8 cellular contexts compared by ENCODE assay signal in the genomic region with DNA sequence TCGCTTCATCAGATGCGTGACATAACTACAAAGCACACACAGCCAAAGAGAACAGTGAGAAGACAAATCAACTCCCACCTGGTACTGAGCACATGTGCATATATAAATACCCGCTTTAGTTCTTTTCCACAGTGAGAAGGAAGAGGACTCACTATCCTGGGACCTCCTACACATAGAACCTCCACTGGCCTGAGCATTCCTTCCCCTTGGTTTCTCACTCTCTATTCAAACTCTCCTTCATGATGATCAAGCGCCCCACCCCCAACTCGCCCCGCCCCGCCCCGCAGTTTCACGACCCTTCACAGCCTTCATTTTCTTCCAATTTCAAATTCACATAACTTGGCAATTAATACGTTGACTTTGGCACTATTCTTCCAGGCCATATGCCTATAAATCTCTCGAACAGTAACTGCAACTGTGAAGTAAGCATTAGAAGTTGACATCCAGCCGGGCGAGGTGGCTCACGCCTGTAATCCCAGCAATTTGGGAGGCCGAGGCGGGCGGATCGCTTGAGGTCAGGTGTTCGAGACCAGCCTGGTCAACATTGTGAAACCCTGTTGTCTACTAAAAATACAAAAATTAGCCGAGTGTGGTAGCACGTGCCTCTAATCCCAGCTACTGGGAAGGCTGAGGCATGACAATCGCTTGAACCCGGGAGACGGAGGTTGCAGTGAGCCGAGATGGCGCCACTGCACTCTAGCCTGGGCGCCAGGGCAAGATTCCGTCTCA. TPM values are rescaled to one million over a fixed set of nuclear protein-coding genes. Genes with fewer than 3 reads are reported as not detected.
DNase-seq lines count a peak whose midpoint lies in the region; ATAC-seq and TF ChIP-seq lines count a peak whose summit lies in the region.

No MANE protein-coding gene starts in this region.

- peak overlapping the region; percentile 88 for H3K27ac Mint-ChIP-seq in activated T-helper 1 cell treated with anti-CD3 and anti-CD28 coated beads, Interleukin-12 subunit alpha, Interleukin-12 subunit beta, Interleukin-2, Interleukin-4 antibody, amounts not matched to agents 30 ng/mL and 10 ng/mL and 1 ng/mL, durations not matched to agents 14 hours and 24 hours and 36 hours

- peak overlapping the region; percentile 89 for H3K27ac ChIP-seq in HL-60 (replicated peaks)
- peak overlapping the region; percentile 81 for H3K27ac ChIP-seq in iPS-18a (ENCODE audit: low read length)

- peaks cover 15% of the 10 kb centered on the region for H3K4me1 ChIP-seq in iPS-18a (ENCODE audit: control insufficient read depth, low read depth, low read length)

- no peaks in the 10 kb centered on the region for H3K9me3 ChIP-seq in iPS-18a (ENCODE audit: control insufficient read depth, low read depth, low read length)

- ATAC-seq in GM21529 (IDR thresholded peaks at IDR 0.05; ENCODE audit: unreplicated experiment) (no peak), GM18498 (IDR thresholded peaks at IDR 0.05; ENCODE audit: unreplicated experiment) (no peak)

- H3K4me1 Mint-ChIP-seq in activated T-helper 1 cell treated with anti-CD3 and anti-CD28 coated beads, Interleukin-12 subunit alpha, Interleukin-12 subunit beta, Interleukin-2, Interleukin-4 antibody, amounts not matched to agents 30 ng/mL and 10 ng/mL and 1 ng/mL, durations not matched to agents 14 hours and 24 hours and 36 hours (ENCODE audit: low read depth), result peaks cover 33% of the 10 kb centered on the region

- H3K4me3 ChIP-seq in HL-60 (replicated peaks; ENCODE audit: insufficient read depth, low read length), result peak overlapping the region; percentile 68
- H3K4me3 ChIP-seq in iPS-18a (ENCODE audit: low read length), result peak overlapping the region; percentile 98

- H3K9ac ChIP-seq in iPS-18a (ENCODE audit: low read length), result peak overlapping the region; percentile 98

- TF ChIP-seq CTCF in HL-60 (IDR thresholded peaks at IDR 0.05; ENCODE audit: insufficient read depth, low read length), result no peak

- H3K36me3 ChIP-seq in iPS-18a (ENCODE audit: control insufficient read depth, low read depth, low read length), result peaks cover 43% of the 10 kb centered on the region

- H3K36me3 Mint-ChIP-seq in activated T-helper 1 cell treated with anti-CD3 and anti-CD28 coated beads, Interleukin-12 subunit alpha, Interleukin-12 subunit beta, Interleukin-2, Interleukin-4 antibody, amounts not matched to agents 30 ng/mL and 10 ng/mL and 1 ng/mL, durations not matched to agents 14 hours and 24 hours and 36 hours (ENCODE audit: low read depth), result peaks cover 56% of the 10 kb centered on the region

- intact Hi-C loops in activated T-helper 1 cell treated with anti-CD3 and anti-CD28 coated beads, Interleukin-12 subunit alpha, Interleukin-12 subunit beta, Interleukin-2, Interleukin-4 antibody, amounts not matched to agents 30 ng/mL and 10 ng/mL and 1 ng/mL, durations not matched to agents 14 hours and 24 hours and 36 hours (cut with micrococcal nuclease), result loop anchor here (10.0 kb wide), 1 partner anchor 666 kb away; the partner anchor contains the start of gene HDGFL3

- DNase-seq in HL-60 (ENCODE audit: low read depth in 1 of 2, low spot score in 1 of 2), result no peak
- DNase-seq in activated T-helper 1 cell treated with anti-CD3 and anti-CD28 coated beads, Interleukin-12 subunit alpha, Interleukin-12 subunit beta, Interleukin-2, Interleukin-4 antibody, amounts not matched to agents 30 ng/mL and 10 ng/mL and 1 ng/mL, durations not matched to agents 14 hours and 24 hours and 36 hours (ENCODE audit: low spot score), result no peak
- DNase-seq in stimulated activated CD8-positive, alpha-beta memory T cell treated with anti-CD3 and anti-CD28 coated beads, Interleukin-4, amount 100 ng/mL, for 48 hours, result peak; percentile 40
- no peak for DNase-seq in NCI-H187 treated with DMSO at 0.1 percent for 48 hours (lab: John Stamatoyannopoulos, UW)
- DNase-seq in mucosa of gallbladder (ENCODE audit: low spot score), result no peak

- no peaks in the 10 kb centered on the region for H3K9me3 Mint-ChIP-seq in activated T-helper 1 cell treated with anti-CD3 and anti-CD28 coated beads, Interleukin-12 subunit alpha, Interleukin-12 subunit beta, Interleukin-2, Interleukin-4 antibody, amounts not matched to agents 30 ng/mL and 10 ng/mL and 1 ng/mL, durations not matched to agents 14 hours and 24 hours and 36 hours

- no peaks in the 10 kb centered on the region for H3K27me3 Mint-ChIP-seq in activated T-helper 1 cell treated with anti-CD3 and anti-CD28 coated beads, Interleukin-12 subunit alpha, Interleukin-12 subunit beta, Interleukin-2, Interleukin-4 antibody, amounts not matched to agents 30 ng/mL and 10 ng/mL and 1 ng/mL, durations not matched to agents 14 hours and 24 hours and 36 hours (ENCODE audit: insufficient read depth)

- no peaks in the 10 kb centered on the region for H3K27me3 ChIP-seq in HL-60 (ENCODE audit: insufficient read depth, poor library complexity, severe bottlenecking)
- no peaks in the 10 kb centered on the region for H3K27me3 ChIP-seq in iPS-18a (ENCODE audit: control insufficient read depth, insufficient read depth, low read length)

- H3K4me3 Mint-ChIP-seq in activated T-helper 1 cell treated with anti-CD3 and anti-CD28 coated beads, Interleukin-12 subunit alpha, Interleukin-12 subunit beta, Interleukin-2, Interleukin-4 antibody, amounts not matched to agents 30 ng/mL and 10 ng/mL and 1 ng/mL, durations not matched to agents 14 hours and 24 hours and 36 hours, result peak overlapping the region; percentile 91

RNA-seq across cellular contexts. Expression of gene RPS17, which starts 1.1 kb away (rescaled TPM):
- total RNA-seq in activated T-helper 1 cell treated with anti-CD3 and anti-CD28 coated beads, Interleukin-12 subunit alpha, Interleukin-12 subunit beta, Interleukin-2, Interleukin-4 antibody, amounts not matched to agents 30 ng/mL and 10 ng/mL and 1 ng/mL, durations not matched to agents 14 hours and 24 hours and 36 hours, result 2,478 and 2,503 TPM in 2 replicates
- total RNA-seq in mucosa of gallbladder, result 753 TPM
